In the genomic region with DNA sequence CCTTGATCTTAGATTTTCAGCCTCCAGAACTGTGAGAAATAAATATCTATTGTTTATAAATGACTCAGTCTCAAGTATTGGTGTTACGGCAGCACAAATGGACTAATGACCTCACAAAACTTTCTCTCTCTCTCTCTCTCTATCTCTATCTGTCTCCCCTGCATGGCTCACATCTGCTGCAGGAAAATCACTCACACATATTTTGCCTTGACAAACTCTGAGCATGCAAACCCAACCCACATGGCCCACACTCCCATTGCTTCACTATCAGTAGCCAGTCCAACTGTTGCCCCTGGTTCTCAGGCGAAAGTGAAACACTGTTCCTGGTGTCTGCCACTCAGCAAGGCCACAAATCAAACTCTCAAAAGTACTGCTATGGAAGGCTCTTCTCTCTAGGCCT, we compare ENCODE assay signal across 16 cellular contexts.
DNase-seq lines count a peak whose midpoint lies in the region; ATAC-seq and TF ChIP-seq lines count a peak whose summit lies in the region.
"Had no signal": no experiment of that assay in that cellular context is flagged by ENCODE, and none has a peak within 500 bp of the region (broad histone marks: within the 10 kb centered on the region; RNA-seq: fewer than 3 reads in every experiment).

No MANE protein-coding gene starts in this region.

- no peak for TF ChIP-seq CTCF in AG04450 (IDR thresholded peaks at IDR 0.05; ENCODE audit: low read depth, low read length)

- H3K4me3 ChIP-seq in AG04450 (ENCODE audit: low read depth, low read length), result no peak overlapping the region
- H3K4me3 ChIP-seq: skin epidermis, tibial artery had no signal

- H3K27me3 ChIP-seq in AG04450 (ENCODE audit: control insufficient read depth, insufficient read depth, low read length), result no peaks in the 10 kb centered on the region
- H3K27me3 ChIP-seq: tibial artery had no signal

- DNase-seq in AG04450 (ENCODE audit: low read depth, low spot score) (peak; percentile 65), fibroblast of peridontal ligament (ENCODE audit: extremely low read depth) (peak; percentile 19), medulla oblongata (ENCODE audit: extremely low spot score) (no peak), NCI-H2107 (lab: John Stamatoyannopoulos, UW) (no peak)
- no peak for DNase-seq in activated CD8-positive, alpha-beta memory T cell treated with anti-CD3 and anti-CD28 coated beads, Interleukin-2, amount 50 U/mL, for 4 hours
- DNase-seq in stimulated activated naive CD8-positive, alpha-beta T cell treated with anti-CD3 and anti-CD28 coated beads, Interleukin-15, Interleukin-2, amounts not matched to agents 100 U/mL and 50 U/mL, for 24 hours, result no peak
- DNase-seq: activated B cell treated with CpG ODN at 0.5 μM for 24 hours; activated T-cell treated with anti-CD3 and anti-CD28 coated beads, Interleukin-2, amount 50 U/mL, for 24 hours; DMS79 treated with DMSO at 0.1 percent for 48 hours; NCI-H1092 treated with DMSO at 0.1 percent for 48 hours; NCI-H774; SK-N-SH; tibial artery had no signal

- ATAC-seq in GM19023 (IDR thresholded peaks at IDR 0.05; ENCODE audit: unreplicated experiment), result peak; percentile 44
- peak; percentile 40 for ATAC-seq in HG03064 (IDR thresholded peaks at IDR 0.05; ENCODE audit: low read depth, unreplicated experiment)
- no peak for ATAC-seq in stimulated activated naive CD8-positive, alpha-beta T cell treated with anti-CD3 and anti-CD28 coated beads, Interleukin-15, Interleukin-2, amounts not matched to agents 100 U/mL and 50 U/mL, for 24 hours

- CTCF ChIA-PET in AG04450 (lab: Charles Lee), result interaction anchor here (0.7 kb wide), 1 partner anchor 10 kb away, joined by 3 read pairs; no protein-coding TSS in a partner anchor

- POLR2A ChIA-PET in AG04450 (lab: Yijun Ruan, JAX), result no interaction called here

- no peaks in the 10 kb centered on the region for H3K9me3 ChIP-seq in AG04450 (ENCODE audit: control insufficient read depth, insufficient read depth, low read length)
- H3K9me3 ChIP-seq: SK-N-SH, tibial artery had no signal

- H3K27ac ChIP-seq in AG04450 (ENCODE audit: low read depth, low read length), result peak overlapping the region; percentile 35
- H3K27ac ChIP-seq: skin epidermis, tibial artery had no signal

Comparison
In these comparisons a context has a peak if more than half of its experiments do, and no peak if none do; other contexts are left out.
1. DNase-seq: peak in AG04450 (single experiment) and fibroblast of peridontal ligament (single experiment); none in medulla oblongata (single experiment), NCI-H2107 (single experiment), activated CD8-positive, alpha-beta memory T cell treated with anti-CD3 and anti-CD28 coated beads, Interleukin-2, amount 50 U/mL, for 4 hours (single experiment) and stimulated activated naive CD8-positive, alpha-beta T cell treated with anti-CD3 and anti-CD28 coated beads, Interleukin-15, Interleukin-2, amounts not matched to agents 100 U/mL and 50 U/mL, for 24 hours (single experiment).